In the genomic region with DNA sequence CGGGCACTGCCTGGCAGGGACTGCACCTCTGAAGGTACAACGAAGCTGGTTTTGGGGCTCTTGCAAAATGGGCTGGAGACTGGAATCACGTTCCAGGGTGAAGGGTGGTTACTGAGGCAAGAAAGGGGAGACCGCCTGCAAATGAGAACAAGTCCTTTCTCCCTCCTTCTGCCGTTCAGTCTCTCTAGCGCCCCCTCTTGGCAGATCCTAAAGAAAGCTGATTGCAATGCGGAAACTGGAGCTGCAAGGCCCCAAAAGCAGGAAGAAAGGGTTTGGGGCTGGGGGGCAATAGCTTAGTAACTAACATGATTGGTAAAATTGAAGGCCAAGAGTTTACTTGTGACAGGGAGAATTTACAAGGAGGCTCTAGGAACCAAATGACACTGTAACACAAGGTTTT, we compare ENCODE assay signal across 8 cellular contexts.
DNase-seq lines count a peak whose midpoint lies in the region; ATAC-seq, FAIRE-seq and TF ChIP-seq lines count a peak whose summit lies in the region.

No MANE protein-coding gene starts in this region.

- H3K4me3 ChIP-seq in keratinocyte (ENCODE audit: control insufficient read depth in 2 of 3, extremely low read depth in 1 of 3, insufficient read depth in 2 of 3, low read depth in 1 of 3, low read length in 3 of 3): no peak overlapping the region
- H3K4me3 ChIP-seq in spleen: no peak overlapping the region

- no peaks in the 10 kb centered on the region for H4K20me1 ChIP-seq in keratinocyte (ENCODE audit: control insufficient read depth, extremely low read depth, insufficient read depth, low read length)

- dilution Hi-C loops in keratinocyte (cut with MboI; ENCODE audit: extremely low pct_ligation_motif_present, low sequenced_read_pairs): no loop called here

- H3K9ac ChIP-seq in keratinocyte (ENCODE audit: control insufficient read depth, extremely low read depth, insufficient read depth, low read length): no peak overlapping the region

- no peak for TF ChIP-seq POLR2A in spleen (IDR thresholded peaks at IDR 0.05)

- 44 to 51% (median 48%) methylated on average over 7 of the region's 7 CpGs for WGBS in spleen, 5 donors

- intact Hi-C loops in spleen (cut with DNase I; ENCODE audit: low total_unique reads): no loop called here

- H3K36me3 ChIP-seq in keratinocyte (ENCODE audit: control insufficient read depth in 2 of 2, extremely low read depth in 1 of 2, insufficient read depth in 2 of 2, low read length in 2 of 2) (no peaks in the 10 kb centered on the region), spleen (no peaks in the 10 kb centered on the region)

- H3K27ac ChIP-seq in keratinocyte (ENCODE audit: control insufficient read depth, insufficient read depth, low read length) (no peak overlapping the region), spleen (no peak overlapping the region)

- H2AFZ ChIP-seq in keratinocyte (ENCODE audit: control insufficient read depth, low read length): no peak overlapping the region

- no peaks in the 10 kb centered on the region for H3K9me1 ChIP-seq in keratinocyte (ENCODE audit: control insufficient read depth, extremely low read depth, insufficient read depth, low read length)

- peak; percentile 16 to 49 (median 21) for TF ChIP-seq CTCF in keratinocyte (optimal IDR thresholded peaks at IDR 0.05 in 1 of 3, IDR thresholded peaks at IDR 0.05 in 1 of 3, conservative IDR thresholded peaks at IDR 0.05 in 1 of 3; ENCODE audit: extremely low read depth in 1 of 3, insufficient read depth in 2 of 3, low read length in 3 of 3)
- TF ChIP-seq CTCF in spleen (IDR thresholded peaks at IDR 0.05 in 8 of 11, conservative IDR thresholded peaks at IDR 0.05 in 3 of 11): peak in 3 of 11 experiments; percentile 11 to 22 (median 19)

- ATAC-seq in HG02759 (IDR thresholded peaks at IDR 0.05; ENCODE audit: unreplicated experiment): peak; percentile 68
- ATAC-seq in GM21528 (IDR thresholded peaks at IDR 0.05; ENCODE audit: low FRiP score, unreplicated experiment): no peak
- no peak for ATAC-seq in left lobe of liver

- no peaks in the 10 kb centered on the region for H3K9me3 ChIP-seq in keratinocyte (ENCODE audit: control insufficient read depth, low read depth, low read length)
- H3K9me3 ChIP-seq in spleen: no peaks in the 10 kb centered on the region

- DNase-seq in G401 (ENCODE audit: low spot score) (peak; percentile 8), UCSD-AML1 (lab: John Stamatoyannopoulos, UW; ENCODE audit: unreplicated experiment) (peak; percentile 27), keratinocyte (ENCODE audit: low read depth, low spot score) (no peak), spleen (no peak), GM19238 (ENCODE audit: insufficient read length, low spot score) (no peak), left lobe of liver (ENCODE audit: low spot score) (no peak)

- H3K79me2 ChIP-seq in keratinocyte (ENCODE audit: control insufficient read depth, insufficient read depth, low read length): no peaks in the 10 kb centered on the region

- no peaks in the 10 kb centered on the region for H3K4me1 ChIP-seq in keratinocyte (ENCODE audit: control insufficient read depth, extremely low read depth, insufficient read depth, low read length)
- no peaks in the 10 kb centered on the region for H3K4me1 ChIP-seq in spleen

- no peak overlapping the region for H3K4me2 ChIP-seq in keratinocyte (ENCODE audit: control insufficient read depth, extremely low read depth, insufficient read depth, low read depth, low read length)

- H3K27me3 ChIP-seq in keratinocyte (ENCODE audit: control insufficient read depth, extremely low read depth, insufficient read depth, low read length) (no peaks in the 10 kb centered on the region), spleen (replicated peaks in 1 of 7) (no peaks in the 10 kb centered on the region)

- FAIRE-seq in keratinocyte (lab: Jason Lieb, UNC): no peak

- in situ Hi-C loops in G401 (cut with HindIII; ENCODE audit: low sequenced_read_pairs): no loop called here

Comparison
In these comparisons a context has a peak if more than half of its experiments do, and no peak if none do; other contexts are left out.
1. DNase-seq: peak in G401 (single experiment) and UCSD-AML1 (single experiment); none in keratinocyte (single experiment), spleen (single experiment), GM19238 (single experiment) and left lobe of liver (single experiment).